ENCODE assay signal across 8 cellular contexts in genomic region chr10:133356953-133357292, GRCh38. TPM values are rescaled to one million over a fixed set of nuclear protein-coding genes. Genes with fewer than 3 reads are reported as not detected.
A peak's percentile ranks its signal among the peaks of the same experiment; 100 is the strongest.
DNase-seq lines count a peak whose midpoint lies in the region; ATAC-seq and TF ChIP-seq lines count a peak whose summit lies in the region.

No MANE protein-coding gene starts in this region.

- no peaks in the 10 kb centered on the region for H3K36me3 ChIP-seq in breast epithelium

- peak overlapping the region; percentile 84 for H3K4me3 Mint-ChIP-seq in stimulated activated naive CD8-positive, alpha-beta T cell treated with anti-CD3 and anti-CD28 coated beads, Interleukin-15, Interleukin-2, amounts not matched to agents 100 ng/mL and 50 ng/mL, for 24 hours
- peak overlapping the region; percentile 73 for H3K4me3 Mint-ChIP-seq in mesothelial cell of epicardium

- ATAC-seq in stimulated activated naive CD8-positive, alpha-beta T cell treated with anti-CD3 and anti-CD28 coated beads, Interleukin-15, Interleukin-2, amounts not matched to agents 100 U/mL and 50 U/mL, for 24 hours, result no peak
- ATAC-seq in GM21737 (IDR thresholded peaks at IDR 0.05; ENCODE audit: unreplicated experiment), result no peak

- peaks cover 13% of the 10 kb centered on the region for H3K4me1 Mint-ChIP-seq in stimulated activated naive CD8-positive, alpha-beta T cell treated with anti-CD3 and anti-CD28 coated beads, Interleukin-15, Interleukin-2, amounts not matched to agents 100 ng/mL and 50 ng/mL, for 24 hours (ENCODE audit: low read depth)
- peaks cover 20% of the 10 kb centered on the region for H3K4me1 Mint-ChIP-seq in mesothelial cell of epicardium

- peaks cover 2% of the 10 kb centered on the region for H3K36me3 Mint-ChIP-seq in stimulated activated naive CD8-positive, alpha-beta T cell treated with anti-CD3 and anti-CD28 coated beads, Interleukin-15, Interleukin-2, amounts not matched to agents 100 ng/mL and 50 ng/mL, for 24 hours (ENCODE audit: low read depth)
- H3K36me3 Mint-ChIP-seq in mesothelial cell of epicardium, result peaks cover 7% of the 10 kb centered on the region

- no peak for TF ChIP-seq CTCF in breast epithelium (IDR thresholded peaks at IDR 0.05)
- TF ChIP-seq CTCF in mesothelial cell of epicardium (IDR thresholded peaks at IDR 0.05; ENCODE audit: unreplicated experiment), result no peak

- H3K4me1 ChIP-seq in breast epithelium, result peaks cover 0 to 4% of the 10 kb centered on the region in 2 donors

- peak overlapping the region; percentile 52 for H3K27ac Mint-ChIP-seq in stimulated activated naive CD8-positive, alpha-beta T cell treated with anti-CD3 and anti-CD28 coated beads, Interleukin-15, Interleukin-2, amounts not matched to agents 100 ng/mL and 50 ng/mL, for 24 hours
- H3K27ac Mint-ChIP-seq in mesothelial cell of epicardium, result peak overlapping the region; percentile 77

- no peaks in the 10 kb centered on the region for H3K9me3 Mint-ChIP-seq in stimulated activated naive CD8-positive, alpha-beta T cell treated with anti-CD3 and anti-CD28 coated beads, Interleukin-15, Interleukin-2, amounts not matched to agents 100 ng/mL and 50 ng/mL, for 24 hours
- H3K9me3 Mint-ChIP-seq in mesothelial cell of epicardium, result no peaks in the 10 kb centered on the region

- no peak for DNase-seq in stimulated activated naive CD8-positive, alpha-beta T cell treated with anti-CD3 and anti-CD28 coated beads, Interleukin-15, Interleukin-2, amounts not matched to agents 100 U/mL and 50 U/mL, for 24 hours
- DNase-seq in breast epithelium (ENCODE audit: low spot score in 2 of 2), result no peak
- no peak for DNase-seq in mesothelial cell of epicardium (ENCODE audit: low spot score in 2 of 2, unreplicated experiment in 2 of 2)
- no peak for DNase-seq in effector CD4-positive, alpha-beta T cell
- DNase-seq in NCI-H526 (lab: John Stamatoyannopoulos, UW), result no peak
- no peak for DNase-seq in putamen (ENCODE audit: low spot score)

- H3K9me3 ChIP-seq in breast epithelium, result no peaks in the 10 kb centered on the region

- TF ChIP-seq POLR2A in breast epithelium (IDR thresholded peaks at IDR 0.05), result no peak

- no peaks in the 10 kb centered on the region for H3K27me3 Mint-ChIP-seq in stimulated activated naive CD8-positive, alpha-beta T cell treated with anti-CD3 and anti-CD28 coated beads, Interleukin-15, Interleukin-2, amounts not matched to agents 100 ng/mL and 50 ng/mL, for 24 hours
- no peaks in the 10 kb centered on the region for H3K27me3 Mint-ChIP-seq in mesothelial cell of epicardium (ENCODE audit: low read depth)

- H3K27me3 ChIP-seq in breast epithelium, result no peaks in the 10 kb centered on the region

- H3K27ac ChIP-seq in breast epithelium, result no peak overlapping the region

- intact Hi-C loops in breast epithelium (cut with DNase I; ENCODE audit: low total_unique reads), result loop anchor here (2.0 kb wide), 1 partner anchor 22 kb away; the partner anchor contains the start of gene PAOX

- H3K4me3 ChIP-seq in breast epithelium, result peak overlapping the region; percentile 67 to 76 (median 72)

RNA-seq across cellular contexts. Expression of gene FUOM, which starts 0.9 kb away (rescaled TPM):
- 10 to 100 TPM; 13.8 to 31.5 (median 31.2) TPM for total RNA-seq in breast epithelium
- total RNA-seq in mesothelial cell of epicardium, result 38.0 to 42.6 TPM (median 41.3 TPM) in 3 replicates

RNA-seq across cellular contexts. Expression of gene PRAP1, which starts 9.8 kb away (rescaled TPM):
- total RNA-seq in breast epithelium, result not detected
- total RNA-seq in mesothelial cell of epicardium, result 0.25 to 0.49 TPM in 2 of 3 replicates, not detected in the other

RNA-seq across cellular contexts. Expression of gene ECHS1, which starts 16.2 kb away (rescaled TPM):
- 100 to 1,000 TPM in 1 of 3 donors, 10 to 100 TPM in 2; 71.8 to 165 (median 84.2) TPM for total RNA-seq in breast epithelium
- total RNA-seq in mesothelial cell of epicardium, result 69.8 to 74.9 TPM (median 70.0 TPM) in 3 replicates

RNA-seq across cellular contexts. Expression of gene CALY, which starts 20.2 kb away (rescaled TPM):
- total RNA-seq in breast epithelium, result under 1 TPM in 1 of 3 donors, not detected in 2; 0.66 TPM
- total RNA-seq in mesothelial cell of epicardium, result 2.1 to 3.7 TPM (median 2.1 TPM) in 3 replicates

RNA-seq across cellular contexts. Expression of gene PAOX, which starts 22.1 kb away (rescaled TPM):
- total RNA-seq in breast epithelium (10 to 100 TPM in 1 of 3 donors, 1 to 10 TPM in 2; 7.5 to 10.5 (median 8.6) TPM), mesothelial cell of epicardium (7.5 to 9.5 TPM (median 8.0 TPM) in 3 replicates)
